8 cellular contexts compared by ENCODE assay signal in genomic region chr6:141484726-141485125, GRCh38.
DNase-seq lines count a peak whose midpoint lies in the region; ATAC-seq and TF ChIP-seq lines count a peak whose summit lies in the region.

No MANE protein-coding gene starts in this region.

- peak overlapping the region; percentile 15 for H3K4me3 Mint-ChIP-seq in T-helper 17 cell

- no peak overlapping the region for H3K4me3 ChIP-seq in mesenchymal stem cell (ENCODE audit: insufficient read depth in 1 of 2, low read depth in 1 of 2, low read length in 2 of 2)
- no peak overlapping the region for H3K4me3 ChIP-seq in esophagus squamous epithelium

- H3K79me1 ChIP-seq in mesenchymal stem cell (replicated peaks; ENCODE audit: low read length, poor library complexity, severe bottlenecking): no peaks in the 10 kb centered on the region

- peaks cover 23% of the 10 kb centered on the region for H3K4me1 Mint-ChIP-seq in T-helper 17 cell

- TF ChIP-seq POLR2A in esophagus squamous epithelium (IDR thresholded peaks at IDR 0.05): no peak

- H2BK120ac ChIP-seq in mesenchymal stem cell (ENCODE audit: low read depth, low read length): no peak overlapping the region

- H3K36me3 ChIP-seq in mesenchymal stem cell (ENCODE audit: control insufficient read depth in 1 of 2, insufficient read depth in 2 of 2, low read depth in 1 of 2, low read length in 2 of 2): no peaks in the 10 kb centered on the region
- H3K36me3 ChIP-seq in esophagus squamous epithelium: no peaks in the 10 kb centered on the region

- no peak overlapping the region for H4K91ac ChIP-seq in mesenchymal stem cell (ENCODE audit: low read length)

- no peaks in the 10 kb centered on the region for H3K27me3 Mint-ChIP-seq in T-helper 17 cell

- TF ChIP-seq CTCF in esophagus squamous epithelium (IDR thresholded peaks at IDR 0.05): no peak

- peak overlapping the region; percentile 43 to 73 for H3K18ac ChIP-seq in mesenchymal stem cell (ENCODE audit: low read depth in 1 of 2, low read length in 2 of 2)

- peak overlapping the region in 1 of 2 experiments; percentile 51 for H3K4ac ChIP-seq in mesenchymal stem cell (ENCODE audit: low read depth in 1 of 2, low read length in 2 of 2)

- no peak overlapping the region for H2BK5ac ChIP-seq in mesenchymal stem cell (ENCODE audit: low read depth, low read length, poor library complexity, severe bottlenecking)

- intact Hi-C loops in esophagus squamous epithelium (cut with DNase I): no loop called here

- H3K27me3 ChIP-seq in mesenchymal stem cell (ENCODE audit: control insufficient read depth in 1 of 2, insufficient read depth in 1 of 2, low read length in 2 of 2) (no peaks in the 10 kb centered on the region), esophagus squamous epithelium (no peaks in the 10 kb centered on the region)

- DNase-seq in GDM1 (lab: John Stamatoyannopoulos, UW) (peak; percentile 37), T-helper 17 cell (no peak), mesenchymal stem cell (peak; percentile 19), esophagus squamous epithelium (lab: John Stamatoyannopoulos, UW) (no peak), NCI-H2171 (lab: John Stamatoyannopoulos, UW) (no peak), dedifferentiated amniotic fluid mesenchymal stem cell (ENCODE audit: extremely low spot score) (no peak)

- H3K4me2 ChIP-seq in mesenchymal stem cell (ENCODE audit: low read length, poor library complexity, severe bottlenecking): no peak overlapping the region

- H3K27ac Mint-ChIP-seq in T-helper 17 cell: peak overlapping the region; percentile 95

- peak overlapping the region; percentile 90 for H3K27ac ChIP-seq in mesenchymal stem cell (ENCODE audit: low read length, poor library complexity, severe bottlenecking)
- H3K27ac ChIP-seq in esophagus squamous epithelium: peak overlapping the region in 2 of 4 donors; percentile 60 to 62

- WGBS in mesenchymal stem cell: 99% methylated on average over 3 of the region's 3 CpGs
- 50 to 65% methylated on average over 3 of the region's 3 CpGs for WGBS in esophagus squamous epithelium, 2 donors

- peaks cover 1% of the 10 kb centered on the region for H3K4me1 ChIP-seq in mesenchymal stem cell (ENCODE audit: control insufficient read depth, insufficient read depth, low read depth, low read length)
- peaks cover 0 to 23% (median 7%) of the 10 kb centered on the region in 3 donors for H3K4me1 ChIP-seq in esophagus squamous epithelium

- H3K9me3 ChIP-seq in T-helper 17 cell (ENCODE audit: control insufficient read depth, low read length, poor library complexity, severe bottlenecking): no peaks in the 10 kb centered on the region
- no peaks in the 10 kb centered on the region for H3K9me3 ChIP-seq in mesenchymal stem cell (ENCODE audit: control insufficient read depth, low read length)
- no peaks in the 10 kb centered on the region for H3K9me3 ChIP-seq in esophagus squamous epithelium

- H2AFZ ChIP-seq in mesenchymal stem cell (ENCODE audit: low read depth, low read length): peak overlapping the region; percentile 39

- ATAC-seq in GM19467 (IDR thresholded peaks at IDR 0.05; ENCODE audit: unreplicated experiment) (peak; percentile 74), HG03432 (IDR thresholded peaks at IDR 0.05; ENCODE audit: unreplicated experiment) (peak; percentile 70), T-helper 17 cell (peak; percentile 39)

- H4K8ac ChIP-seq in mesenchymal stem cell (ENCODE audit: low read length): no peak overlapping the region

- H3K14ac ChIP-seq in mesenchymal stem cell (ENCODE audit: low read length in 2 of 2): no peak overlapping the region

- peak overlapping the region; percentile 42 to 77 for H2BK12ac ChIP-seq in mesenchymal stem cell (ENCODE audit: low read length in 2 of 2)

- peak overlapping the region; percentile 90 for H3K9ac ChIP-seq in mesenchymal stem cell (ENCODE audit: low read length)

- H3K36me3 Mint-ChIP-seq in T-helper 17 cell (ENCODE audit: low read depth): no peaks in the 10 kb centered on the region

- no peak overlapping the region for H2BK15ac ChIP-seq in mesenchymal stem cell (ENCODE audit: low read depth, poor library complexity, severe bottlenecking)

- no peak overlapping the region for H3K23ac ChIP-seq in mesenchymal stem cell (ENCODE audit: low read length in 2 of 2)

- H2AK5ac ChIP-seq in mesenchymal stem cell (ENCODE audit: low read length, severe bottlenecking): peak overlapping the region; percentile 85

Comparison
In these comparisons a context has a peak if more than half of its experiments do, and no peak if none do; other contexts are left out.
1. DNase-seq: peak in GDM1 (single experiment) and mesenchymal stem cell (single experiment); none in T-helper 17 cell (0 of 3), esophagus squamous epithelium (single experiment), NCI-H2171 (single experiment) and dedifferentiated amniotic fluid mesenchymal stem cell (single experiment).
2. Peak in every context shown above with its lines, with median percentiles within 50 percentile points of each other: ATAC-seq.